19 cellular contexts compared by ENCODE assay signal in the genomic region with DNA sequence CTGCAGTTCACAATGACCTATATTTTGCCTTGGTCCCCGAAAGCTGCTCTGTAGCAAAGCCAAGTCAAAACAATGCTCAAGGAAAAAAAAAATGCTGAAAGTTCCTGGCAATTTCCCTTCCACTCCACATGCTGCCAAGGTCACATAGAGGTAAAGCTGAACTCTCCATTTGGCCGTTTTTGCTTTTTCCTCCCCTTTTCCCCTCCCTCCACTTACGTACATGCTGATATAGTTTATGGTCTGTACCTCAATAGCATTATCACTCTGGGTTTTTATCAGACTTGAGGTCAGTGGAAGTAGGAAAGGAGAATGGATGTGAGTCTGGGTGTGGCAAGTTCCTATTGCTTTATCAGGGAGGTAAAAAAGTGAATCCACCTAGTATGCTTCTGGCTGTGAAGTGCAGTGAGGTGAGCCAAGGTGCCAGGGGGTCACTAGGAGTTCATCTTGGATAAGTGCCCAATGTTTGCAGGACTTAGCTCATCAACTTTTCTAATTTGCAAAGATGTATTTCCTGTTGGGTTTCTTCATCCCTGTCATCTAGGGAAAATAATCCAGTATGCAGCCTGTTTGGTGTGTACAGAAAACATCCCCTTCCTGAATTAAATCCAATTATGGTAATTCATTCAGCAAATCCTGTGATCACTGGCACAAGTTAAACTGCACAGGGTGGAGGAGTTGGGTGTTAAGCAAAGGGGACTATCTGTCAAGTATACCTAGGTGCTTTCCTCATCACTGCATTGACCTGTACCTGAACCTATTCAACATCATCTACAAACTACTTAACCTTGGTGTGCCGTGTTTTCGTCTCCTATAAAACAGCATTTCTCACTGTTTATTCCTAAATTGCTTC.
DNase-seq lines count a peak whose midpoint lies in the region; ATAC-seq, FAIRE-seq and TF ChIP-seq lines count a peak whose summit lies in the region.
"Had no signal": no experiment of that assay in that cellular context is flagged by ENCODE, and none has a peak within 500 bp of the region (broad histone marks: within the 10 kb centered on the region; RNA-seq: fewer than 3 reads in every experiment).

No MANE protein-coding gene starts in this region.

- no peak for FAIRE-seq in GM12891 (lab: Jason Lieb, UNC)
- FAIRE-seq: GM12892 had no signal

- no peak for TF ChIP-seq POLR2A in GM12891 (IDR thresholded peaks at IDR 0.05; ENCODE audit: low read depth, low read length)

- ATAC-seq in Right ventricle myocardium inferior (peak; percentile 23), left colon (peak; percentile 80), upper lobe of right lung (peak; percentile 14), HG03039 (IDR thresholded peaks at IDR 0.05; ENCODE audit: unreplicated experiment) (no peak), HG03045 (IDR thresholded peaks at IDR 0.05; ENCODE audit: unreplicated experiment) (no peak)
- ATAC-seq: activated T-cell treated with anti-CD3 and anti-CD28 coated beads, Interleukin-2, amount 50 U/mL, for 72 hours; Panc1 had no signal

- DNase-seq in Right ventricle myocardium inferior (ENCODE audit: missing footprints) (no peak), left ventricle myocardium inferior (no peak), cerebellar cortex (ENCODE audit: low spot score) (peak; percentile 13), left colon (peak; percentile 49 to 68), upper lobe of right lung (no peak), GM12891 (ENCODE audit: insufficient read length, low spot score) (no peak)
- DNase-seq: activated CD4-positive, alpha-beta T cell treated with anti-CD3 and anti-CD28 coated beads, Interleukin-2, amount 10 ng/mL, durations not matched to agents 7 days and 5 days; activated T-cell treated with anti-CD3 and anti-CD28 coated beads, Interleukin-2, amount 50 U/mL, for 72 hours; EL; HFFc6; MG63; NCI-H2171 treated with DMSO at 0.1 percent for 48 hours; stimulated activated CD4-positive, alpha-beta T cell treated with anti-CD3 and anti-CD28 coated beads, Interleukin-1b, Interleukin-23, amount 100 ng/mL, for 48 hours; T-helper 2 cell; upper lobe of left lung had no signal

- H3K36me3 ChIP-seq in left ventricle myocardium inferior, result no peaks in the 10 kb centered on the region
- H3K36me3 ChIP-seq in upper lobe of right lung, result no peaks in the 10 kb centered on the region
- H3K36me3 ChIP-seq: MG63, upper lobe of left lung had no signal

- intact Hi-C loops in Right ventricle myocardium inferior (cut with DNase I), result no loop called here
- intact Hi-C loops in left ventricle myocardium inferior (cut with micrococcal nuclease), result no loop called here
- intact Hi-C loops in left colon (cut with DNase I, micrococcal nuclease), result no loop called here
- intact Hi-C loops in upper lobe of right lung (cut with DNase I), result no loop called here

- no peaks in the 10 kb centered on the region for H3K27me3 ChIP-seq in left ventricle myocardium inferior (ENCODE audit: low read depth)
- H3K27me3 ChIP-seq in upper lobe of right lung, result no peaks in the 10 kb centered on the region
- H3K27me3 ChIP-seq: MG63, upper lobe of left lung had no signal

- H3K4me1 ChIP-seq in left ventricle myocardium inferior, result peaks cover 72% of the 10 kb centered on the region
- peaks cover 4% of the 10 kb centered on the region for H3K4me1 ChIP-seq in upper lobe of right lung

- no peaks in the 10 kb centered on the region for H3K9me3 ChIP-seq in left ventricle myocardium inferior (replicated peaks)
- no peaks in the 10 kb centered on the region for H3K9me3 ChIP-seq in upper lobe of right lung
- H3K9me3 ChIP-seq: MG63, upper lobe of left lung had no signal

- H3K4me3 ChIP-seq in left ventricle myocardium inferior, result no peak overlapping the region
- H3K4me3 ChIP-seq in upper lobe of right lung, result no peak overlapping the region
- H3K4me3 ChIP-seq: MG63, upper lobe of left lung had no signal

- TF ChIP-seq CTCF in left ventricle myocardium inferior (IDR thresholded peaks at IDR 0.05; ENCODE audit: borderline replicate concordance), result no peak
- no peak for TF ChIP-seq CTCF in upper lobe of right lung (IDR thresholded peaks at IDR 0.05)

- H3K27ac ChIP-seq in left ventricle myocardium inferior (replicated peaks) (no peak overlapping the region), upper lobe of right lung (no peak overlapping the region)
- H3K27ac ChIP-seq: upper lobe of left lung had no signal

TF ChIP-seq in GM12891, 5 proteins besides CTCF, POLR2A, EP300 and RAD21:
- no peak for TF ChIP-seq TAF1 (IDR thresholded peaks at IDR 0.05; ENCODE audit: low read depth, low read length)
- TF ChIP-seq POLR2AphosphoS5 (IDR thresholded peaks at IDR 0.05; ENCODE audit: low read depth, low read length), result no peak
- TF ChIP-seq POU2F2 (IDR thresholded peaks at IDR 0.05; ENCODE audit: low read depth, low read length), result no peak
- no peak for TF ChIP-seq SPI1 (IDR thresholded peaks at IDR 0.05; ENCODE audit: low read depth, low read length)
- TF ChIP-seq PAX5 (IDR thresholded peaks at IDR 0.05; ENCODE audit: insufficient read depth, low read length, severe bottlenecking), result no peak

Comparison
In these comparisons a context has a peak if more than half of its experiments do, and no peak if none do; other contexts are left out.
1. ATAC-seq: peak in Right ventricle myocardium inferior (single experiment), left colon (single experiment) and upper lobe of right lung (single experiment); none in HG03039 (single experiment) and HG03045 (single experiment).
2. DNase-seq: peak in cerebellar cortex (single experiment) and left colon (2 of 2); none in Right ventricle myocardium inferior (single experiment), left ventricle myocardium inferior (single experiment), upper lobe of right lung (single experiment) and GM12891 (single experiment).